Comparison of ENCODE assay signal across 29 cellular contexts in genomic region chr7:156611393-156612010, GRCh38. TPM values are rescaled to one million over a fixed set of nuclear protein-coding genes. Genes with fewer than 3 reads are reported as not detected.
"Had no signal": no experiment of that assay in that cellular context is flagged by ENCODE, and none has a peak within 500 bp of the region (broad histone marks: within the 10 kb centered on the region; RNA-seq: fewer than 3 reads in every experiment).

No MANE protein-coding gene starts in this region.

- H3K4me1 ChIP-seq: breast epithelium, foreskin keratinocyte, parathyroid adenoma, psoas muscle had no signal

- H2AFZ ChIP-seq: parathyroid adenoma had no signal

- H3K9ac ChIP-seq: parathyroid adenoma had no signal

- H3K27ac ChIP-seq: breast epithelium, esophagus muscularis mucosa, foreskin keratinocyte, heart left ventricle, parathyroid adenoma, psoas muscle, tibial artery, upper lobe of right lung had no signal

- H3K4me3 ChIP-seq: breast epithelium, esophagus muscularis mucosa, heart left ventricle, mucosa of descending colon, psoas muscle, stomach, tibial artery, upper lobe of right lung had no signal

- H3K36me3 Mint-ChIP-seq: WTC11 had no signal

- ATAC-seq: foreskin keratinocyte; heart left ventricle; left ventricle myocardium superior; mucosa of descending colon; psoas muscle; stimulated activated naive B cell treated with anti-CD40 and anti-IgM and Interleukin-4, amounts not matched to agents 10 μg/mL and 1 μg/mL and 100 μg/mL, for 72 hours; upper lobe of right lung; WTC11 had no signal

- H3K9me3 ChIP-seq: breast epithelium, heart left ventricle, mucosa of descending colon, psoas muscle, stomach, upper lobe of right lung had no signal

- H3K36me3 ChIP-seq: breast epithelium, esophagus muscularis mucosa, heart left ventricle, stomach, tibial artery, upper lobe of right lung had no signal

- H3K4me3 Mint-ChIP-seq: activated CD4-positive, alpha-beta memory T cell treated with anti-CD3 and anti-CD28 coated beads, Interleukin-2, amount 10 ng/mL, durations not matched to agents 7 days and 5 days; activated CD4-positive, alpha-beta T cell treated with anti-CD3 and anti-CD28 coated beads, Interleukin-2, amount 10 ng/mL, durations not matched to agents 7 days and 5 days; activated naive CD4-positive, alpha-beta T cell treated with anti-CD3 and anti-CD28 coated beads, Interleukin-2, amount 10 ng/mL, durations not matched to agents 7 days and 5 days; activated T-cell treated with anti-CD3 and anti-CD28 coated beads, Interleukin-2, amount 50 U/mL, for 24 hours; central memory CD8-positive, alpha-beta T cell; dendritic cell treated with granulocyte-macrophage colony-stimulating factor and Interleukin-4, amounts not matched to agents 40 ng/mL and 50 ng/mL, for 4 days; stimulated activated naive B cell treated with anti-CD40 and anti-IgM and Interleukin-4, amounts not matched to agents 10 μg/mL and 1 μg/mL and 100 μg/mL, for 72 hours; WTC11 had no signal

- H3K27ac Mint-ChIP-seq: activated CD4-positive, alpha-beta memory T cell treated with anti-CD3 and anti-CD28 coated beads, Interleukin-2, amount 10 ng/mL, durations not matched to agents 7 days and 5 days; activated naive CD4-positive, alpha-beta T cell treated with anti-CD3 and anti-CD28 coated beads, Interleukin-2, amount 10 ng/mL, durations not matched to agents 7 days and 5 days; activated naive CD8-positive, alpha-beta T cell treated with anti-CD3 and anti-CD28 coated beads, Interleukin-2, amount 10 ng/mL, durations not matched to agents 7 days and 5 days; activated T-cell treated with anti-CD3 and anti-CD28 coated beads, Interleukin-2, amount 50 U/mL, for 24 hours; dendritic cell treated with granulocyte-macrophage colony-stimulating factor and Interleukin-4, amounts not matched to agents 40 ng/mL and 50 ng/mL, for 4 days; stimulated activated naive B cell treated with anti-CD40 and anti-IgM and Interleukin-4, amounts not matched to agents 10 μg/mL and 1 μg/mL and 100 μg/mL, for 72 hours; WTC11 had no signal

- DNase-seq: activated CD4-positive, alpha-beta memory T cell treated with anti-CD3 and anti-CD28 coated beads, Interleukin-2, amount 10 ng/mL, durations not matched to agents 7 days and 5 days; activated CD4-positive, alpha-beta T cell treated with anti-CD3 and anti-CD28 coated beads for 1 hour; activated CD4-positive, alpha-beta T cell treated with anti-CD3 and anti-CD28 coated beads, Interleukin-2, amount 10 ng/mL, durations not matched to agents 7 days and 5 days; activated CD8-positive, alpha-beta memory T cell treated with anti-CD3 and anti-CD28 coated beads, Interleukin-2, amount 50 U/mL, for 48 hours; activated gamma-delta T cell; activated naive CD4-positive, alpha-beta T cell treated with anti-CD3 and anti-CD28 coated beads, Interleukin-2, amount 10 ng/mL, durations not matched to agents 7 days and 5 days; activated naive CD8-positive, alpha-beta T cell treated with anti-CD3 and anti-CD28 coated beads, Interleukin-2, amount 10 ng/mL, durations not matched to agents 7 days and 5 days; activated T-cell treated with anti-CD3 and anti-CD28 coated beads, Interleukin-2, amount 50 U/mL, for 24 hours; amygdala; foreskin keratinocyte; heart left ventricle; left ventricle myocardium superior; mucosa of descending colon; nucleus accumbens; psoas muscle; stimulated activated CD4-positive, alpha-beta T cell treated with anti-CD3 and anti-CD28 coated beads, Interleukin-15, amount 100 ng/mL, for 24 hours; stimulated activated CD4-positive, alpha-beta T cell treated with anti-CD3 and anti-CD28 coated beads, Interleukin-2, amount 100 ng/mL, for 24 hours; stimulated activated naive B cell treated with anti-CD40 and anti-IgM and Interleukin-4, amounts not matched to agents 10 μg/mL and 1 μg/mL and 100 μg/mL, for 72 hours; stomach; T-helper 2 cell; tibial artery; upper lobe of right lung had no signal

RNA-seq across cellular contexts. Expression of gene RNF32, which starts 29.1 kb away (rescaled TPM):
- total RNA-seq: left ventricle myocardium superior, mesenteric fat pad had no signal
